In the genomic region with DNA sequence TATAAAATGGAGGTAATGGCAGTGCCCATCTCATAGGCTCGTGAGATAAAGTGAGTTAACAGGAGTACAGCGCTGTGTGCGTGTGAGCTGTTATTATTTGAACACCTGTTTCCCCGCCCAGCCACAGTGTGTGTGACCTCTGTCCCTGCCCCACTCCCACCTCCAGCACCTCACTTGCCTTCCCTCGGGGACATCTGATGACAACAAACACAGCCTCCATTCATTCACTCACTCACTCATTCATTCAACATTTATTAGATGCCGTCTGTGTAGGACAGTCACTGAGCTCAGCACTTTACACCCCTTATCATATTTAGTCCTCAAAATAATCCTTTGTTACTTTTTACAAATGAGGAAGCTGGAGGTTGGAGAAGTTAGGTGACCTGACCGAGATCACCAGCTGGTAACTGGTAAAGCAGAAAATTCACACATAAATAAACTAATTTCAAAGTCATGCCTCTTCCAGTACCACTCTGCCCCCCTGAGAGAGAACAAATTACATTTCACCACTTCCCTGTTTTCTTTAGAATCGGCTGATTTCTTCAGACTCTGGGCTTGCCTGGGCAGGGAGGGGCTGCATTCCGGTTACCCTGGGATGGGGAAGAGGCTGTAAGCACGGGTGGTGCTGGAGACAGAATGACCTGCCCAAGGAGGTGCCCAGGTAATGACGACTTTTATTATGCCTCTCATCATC, we compare ENCODE assay signal across 12 cellular contexts. TPM values are rescaled to one million over a fixed set of nuclear protein-coding genes. Genes with fewer than 3 reads are reported as not detected.
DNase-seq lines count a peak whose midpoint lies in the region; ATAC-seq and TF ChIP-seq lines count a peak whose summit lies in the region.
"Had no signal": no experiment of that assay in that cellular context is flagged by ENCODE, and none has a peak within 500 bp of the region (broad histone marks: within the 10 kb centered on the region; RNA-seq: fewer than 3 reads in every experiment).

No MANE protein-coding gene starts in this region.

- H3K9me3 ChIP-seq in BLaER1 (no peaks in the 10 kb centered on the region), RWPE2 (ENCODE audit: severe bottlenecking) (no peaks in the 10 kb centered on the region), lung (ENCODE audit: control insufficient read depth in 2 of 2, insufficient read depth in 1 of 2, low read length in 1 of 2) (no peaks in the 10 kb centered on the region), gastroesophageal sphincter (no peaks in the 10 kb centered on the region)
- H3K9me3 ChIP-seq: transverse colon had no signal

- no peak for TF ChIP-seq CTCF in RWPE2 (IDR thresholded peaks at IDR 0.05; ENCODE audit: poor library complexity, severe bottlenecking)
- TF ChIP-seq CTCF in lung (IDR thresholded peaks at IDR 0.05; ENCODE audit: control extremely low read depth, extremely low read depth): no peak
- TF ChIP-seq CTCF in gastroesophageal sphincter (IDR thresholded peaks at IDR 0.05): no peak

- TF ChIP-seq POLR2A in gastroesophageal sphincter (IDR thresholded peaks at IDR 0.05): no peak

- H3K27me3 ChIP-seq in BLaER1 (peaks cover 58% of the 10 kb centered on the region), RWPE2 (ENCODE audit: insufficient read depth, poor library complexity, severe bottlenecking) (no peaks in the 10 kb centered on the region), lung (ENCODE audit: control insufficient read depth, insufficient read depth) (no peaks in the 10 kb centered on the region), gastroesophageal sphincter (peaks cover 25% of the 10 kb centered on the region)
- H3K27me3 ChIP-seq: transverse colon had no signal

- H3K4me3 ChIP-seq in BLaER1 (no peak overlapping the region), RWPE2 (ENCODE audit: severe bottlenecking) (no peak overlapping the region), lung (no peak overlapping the region), gastroesophageal sphincter (no peak overlapping the region)
- H3K4me3 ChIP-seq: transverse colon had no signal

- no peak for TF ChIP-seq EP300 in gastroesophageal sphincter (IDR thresholded peaks at IDR 0.05)

- DNase-seq in HT-29 (ENCODE audit: low spot score) (peak; percentile 40), RWPE2 (ENCODE audit: low spot score) (no peak), lung (ENCODE audit: low spot score) (peak; percentile 40), nucleus accumbens (lab: John Stamatoyannopoulos, UW) (no peak), islet precursor cell (no peak)
- DNase-seq in activated CD4-positive, alpha-beta T cell treated with anti-CD3 and anti-CD28 coated beads for 1 hour: no peak
- DNase-seq: activated T-cell treated with anti-CD3 and anti-CD28 coated beads, Interleukin-2, amount 50 U/mL, for 48 hours; NCI-H187; transverse colon had no signal

- H3K27ac ChIP-seq in BLaER1 (no peak overlapping the region), RWPE2 (ENCODE audit: poor library complexity, severe bottlenecking) (no peak overlapping the region), lung (ENCODE audit: low read depth in 1 of 2, low read length in 1 of 2) (no peak overlapping the region), gastroesophageal sphincter (no peak overlapping the region)
- H3K27ac ChIP-seq: epithelial cell of prostate, transverse colon had no signal

- H3K36me3 ChIP-seq in BLaER1 (no peaks in the 10 kb centered on the region), RWPE2 (ENCODE audit: low read depth) (no peaks in the 10 kb centered on the region), lung (ENCODE audit: control insufficient read depth in 2 of 2, insufficient read depth in 2 of 2, low read length in 2 of 2) (no peaks in the 10 kb centered on the region), gastroesophageal sphincter (no peaks in the 10 kb centered on the region)
- H3K36me3 ChIP-seq: transverse colon had no signal

- peaks cover 35% of the 10 kb centered on the region for H3K4me1 ChIP-seq in BLaER1
- peaks cover 6% of the 10 kb centered on the region for H3K4me1 ChIP-seq in RWPE2 (ENCODE audit: insufficient read depth, poor library complexity, severe bottlenecking)
- H3K4me1 ChIP-seq in lung (ENCODE audit: control insufficient read depth in 2 of 2, insufficient read depth in 2 of 2, low read length in 2 of 2): no peaks in the 10 kb centered on the region
- no peaks in the 10 kb centered on the region for H3K4me1 ChIP-seq in gastroesophageal sphincter

- peaks cover 27% of the 10 kb centered on the region for H4K20me1 ChIP-seq in BLaER1

- ATAC-seq in RWPE2 (ENCODE audit: low read depth): peak; percentile 72
- no peak for ATAC-seq in lung (ENCODE audit: insufficient read depth, low FRiP score)
- ATAC-seq in gastroesophageal sphincter: no peak

- peak overlapping the region; percentile 76 for H3K4me2 ChIP-seq in BLaER1

- WGBS in lung, 2 donors: 38 to 51% methylated on average over 11 of the region's 11 CpGs
- 63 to 75% methylated on average over 10 to 11 of the region's 11 CpGs for WGBS in gastroesophageal sphincter (ENCODE audit: low coverage in 1 of 2), 2 donors

- H3K9ac ChIP-seq in BLaER1: no peak overlapping the region

RNA-seq across cellular contexts. Expression of a gene that starts 58.6 kb away (rescaled TPM):
- total RNA-seq in HT-29 (2014; rRNA removed; shearing (Covaris generic)): 0.10 TPM in 1 of 2 replicates, not detected in the other
- 1 to 10 TPM; 3.2 to 5.2 TPM for total RNA-seq in lung
- polyA plus RNA-seq in lung: 1 to 10 TPM in 1 of 2 donors, under 1 TPM in 1; 0.93 to 4.3 TPM
- total RNA-seq in gastroesophageal sphincter: 1 to 10 TPM in 2 of 4 donors, under 1 TPM in 2; 0.42 to 2.3 (median 1.5) TPM

Comparison
In these comparisons a context has a peak if more than half of its experiments do, and no peak if none do; other contexts are left out.
1. DNase-seq: peak in HT-29 (single experiment) and lung (single experiment); none in RWPE2 (single experiment), activated CD4-positive, alpha-beta T cell treated with anti-CD3 and anti-CD28 coated beads for 1 hour (single experiment), nucleus accumbens (0 of 56) and islet precursor cell (single experiment).